ENCODE assay signal across 15 cellular contexts in the genomic region with DNA sequence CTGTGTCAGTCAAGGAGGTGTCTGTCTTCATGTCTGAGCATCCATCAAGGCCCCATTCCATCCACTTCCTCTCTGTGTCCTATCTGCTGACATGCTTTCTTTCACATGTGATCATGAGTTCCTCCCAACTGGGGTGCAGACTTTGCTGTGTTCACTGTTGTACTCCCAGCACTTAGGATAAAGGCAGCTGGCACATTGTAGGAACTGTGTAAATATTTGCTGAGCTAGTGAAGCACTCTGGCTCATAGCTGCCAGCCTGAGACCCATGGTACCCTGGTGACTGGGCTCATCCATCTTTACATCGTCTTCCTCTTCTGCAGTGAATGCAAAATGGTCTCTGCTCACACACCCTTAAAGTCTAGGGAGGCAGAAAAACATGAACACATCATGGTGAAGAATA.
"Had no signal": no experiment of that assay in that cellular context is flagged by ENCODE, and none has a peak within 500 bp of the region (broad histone marks: within the 10 kb centered on the region; RNA-seq: fewer than 3 reads in every experiment).

No MANE protein-coding gene starts in this region.

- H3K4me3 ChIP-seq: gastrocnemius medialis, heart right ventricle, lung, pancreas, thoracic aorta had no signal

- H3K36me3 ChIP-seq: gastrocnemius medialis, heart right ventricle, pancreas, thoracic aorta had no signal

- H3K27ac ChIP-seq: epithelial cell of prostate, gastrocnemius medialis, heart right ventricle, pancreas, thoracic aorta had no signal

- H3K27me3 ChIP-seq: gastrocnemius medialis, heart right ventricle, pancreas had no signal

- DNase-seq: activated naive CD4-positive, alpha-beta T cell treated with Interleukin-2 at 50 U/mL for 16 hours; activated T-cell treated with anti-CD3 and anti-CD28 coated beads for 4 hours; anterior cingulate cortex; cerebellar nuclear complex; dermis blood vessel endothelial cell; gastrocnemius medialis; heart right ventricle; naive B cell; pancreas; stimulated activated CD4-positive, alpha-beta T cell treated with anti-CD3 and anti-CD28 coated beads, Interleukin-2, amount 100 ng/mL, for 24 hours had no signal

- ATAC-seq: activated CD4-positive, CD25-positive, alpha-beta regulatory T cell treated with anti-CD3 and anti-CD28 coated beads, Interleukin-2, amount 50 U/mL, for 24 hours; gastrocnemius medialis; heart right ventricle; stimulated activated effector memory CD8-positive, alpha-beta T cell treated with anti-CD3 and anti-CD28 coated beads, Interleukin-12 subunit alpha, Interleukin-12 subunit beta, amount 100 ng/mL, for 72 hours had no signal

- H3K9me3 ChIP-seq: gastrocnemius medialis, heart right ventricle, pancreas, thoracic aorta had no signal

- H3K4me1 ChIP-seq: gastrocnemius medialis, pancreas had no signal
